Comparison of ENCODE assay signal across 23 cellular contexts in genomic region chr18:23743733-23744333, GRCh38. TPM values are rescaled to one million over a fixed set of nuclear protein-coding genes. Genes with fewer than 3 reads are reported as not detected.
DNase-seq lines count a peak whose midpoint lies in the region; ATAC-seq and TF ChIP-seq lines count a peak whose summit lies in the region.
"Had no signal": no experiment of that assay in that cellular context is flagged by ENCODE, and none has a peak within 500 bp of the region (broad histone marks: within the 10 kb centered on the region; RNA-seq: fewer than 3 reads in every experiment).

No MANE protein-coding gene starts in this region.

- CTCF ChIA-PET in HEK293 (lab: Yijun Ruan, JAX): interaction anchor here (1.2 to 1.4 kb wide), 2 partner anchors 40 to 67 kb away, joined by 3 to 5 read pairs; no protein-coding TSS in a partner anchor

- H3K4me1 ChIP-seq in BE2C (no peaks in the 10 kb centered on the region; the same call in 1 of the 2 replicates), HEK293 (ENCODE audit: control insufficient read depth, insufficient read depth, low read length) (peaks cover 33% of the 10 kb centered on the region), sigmoid colon (peaks cover 0 to 6% (median 0%) of the 10 kb centered on the region in 4 donors)
- H3K4me1 ChIP-seq: prostate gland had no signal

- intact Hi-C loops in sigmoid colon (cut with DNase I): loop anchor here (5.0 kb wide), 1 partner anchor 52 kb away; no protein-coding TSS in a partner anchor

- peak; percentile 14 for DNase-seq in BE2C
- DNase-seq in NCI-H2171 treated with DMSO at 0.1 percent for 48 hours (lab: John Stamatoyannopoulos, UW): peak; percentile 54
- DNase-seq in epithelial cell of prostate (ENCODE audit: low read depth, low spot score): peak; percentile 18
- no peak for DNase-seq in sigmoid colon
- DNase-seq: activated CD4-positive, alpha-beta memory T cell treated with anti-CD3 and anti-CD28 coated beads for 36 hours; activated gamma-delta T cell; CD4-positive, alpha-beta memory T cell; dermis blood vessel endothelial cell; EL; foreskin fibroblast; immature natural killer cell; left ventricle myocardium superior; NCI-H1694; NCI-H526 treated with DMSO at 0.1 percent for 48 hours; small intestine; stimulated activated CD4-positive, alpha-beta T cell treated with anti-CD3 and anti-CD28 coated beads, Interleukin-2, amount 100 ng/mL, for 48 hours; stimulated activated naive CD4-positive, alpha-beta T cell treated with Interleukin-2 at 50 U/mL for 16 hours; T-helper 17 cell had no signal

- H3K4me3 ChIP-seq in BE2C (ENCODE audit: low read depth, low read length): no peak overlapping the region
- H3K4me3 ChIP-seq in HEK293 (ENCODE audit: low read depth, low read length): no peak overlapping the region
- H3K4me3 ChIP-seq in sigmoid colon: no peak overlapping the region
- H3K4me3 ChIP-seq: prostate gland had no signal

- 58 to 60% methylated on average over 4 of the region's 4 CpGs for WGBS in sigmoid colon, 2 donors

- no peak for TF ChIP-seq POLR2A in sigmoid colon (IDR thresholded peaks at IDR 0.05)

- peak overlapping the region; percentile 2; the same call in 1 of the 2 replicates for H3K27ac ChIP-seq in HEK293 (ENCODE audit: extremely low read depth, low read depth, low read length)
- H3K27ac ChIP-seq in epithelial cell of prostate: no peak overlapping the region
- H3K27ac ChIP-seq in sigmoid colon: no peak overlapping the region
- H3K27ac ChIP-seq: prostate gland had no signal

- H3K9me3 ChIP-seq in BE2C: no peaks in the 10 kb centered on the region
- no peaks in the 10 kb centered on the region for H3K9me3 ChIP-seq in HEK293 (ENCODE audit: control insufficient read depth, insufficient read depth, low read depth, low read length)
- H3K9me3 ChIP-seq in sigmoid colon: no peaks in the 10 kb centered on the region
- H3K9me3 ChIP-seq: prostate gland had no signal

- H3K27me3 ChIP-seq in BE2C: no peaks in the 10 kb centered on the region
- no peaks in the 10 kb centered on the region for H3K27me3 ChIP-seq in sigmoid colon

- TF ChIP-seq CTCF in BE2C (IDR thresholded peaks at IDR 0.05; ENCODE audit: low read depth, low read length) (no peak), HEK293 (tag by site-specific recombination; IDR thresholded peaks at IDR 0.05) (no peak), sigmoid colon (IDR thresholded peaks at IDR 0.05) (no peak)

- POLR2A ChIA-PET in HEK293 (lab: Yijun Ruan, JAX): interaction anchor here (0.9 to 1.6 kb wide), 3 partner anchors 24 to 395 kb away, joined by 3 read pairs; partner anchors contain the start of gene CABYR

- ATAC-seq in GM21526 (IDR thresholded peaks at IDR 0.05; ENCODE audit: low FRiP score, unreplicated experiment): no peak
- no peak for ATAC-seq in GM21723 (IDR thresholded peaks at IDR 0.05; ENCODE audit: unreplicated experiment)
- ATAC-seq: left ventricle myocardium superior, T-helper 17 cell, WTC11 had no signal

- no peak for TF ChIP-seq EP300 in sigmoid colon (IDR thresholded peaks at IDR 0.05)

- H3K36me3 ChIP-seq in BE2C (no peaks in the 10 kb centered on the region), HEK293 (ENCODE audit: control insufficient read depth in 2 of 2, insufficient read depth in 1 of 2, low read length in 2 of 2) (peaks cover 0 to 3% of the 10 kb centered on the region in 2 experiments; a peak in 1 of 3 replicates), sigmoid colon (no peaks in the 10 kb centered on the region)
- H3K36me3 ChIP-seq: prostate gland had no signal

TF ChIP-seq in HEK293, 187 proteins besides CTCF, POLR2A, EP300 and RAD21:
- TF ChIP-seq MZF1 (tag by site-specific recombination; IDR thresholded peaks at IDR 0.05; ENCODE audit: borderline replicate concordance) (peak; percentile 70; the same call in 1 of the 2 replicates), SETDB1 (IDR thresholded peaks at IDR 0.05; ENCODE audit: insufficient read length, low read length) (no peak), OSR2 (tag by site-specific recombination; IDR thresholded peaks at IDR 0.05) (peak; percentile 51; the same call in 1 of the 2 replicates), OVOL3 (tag by site-specific recombination; IDR thresholded peaks at IDR 0.05) (0 out of 2 replicates have a peak, but pooled peaks have one; percentile 3), SCRT2 (tag by site-specific recombination; IDR thresholded peaks at IDR 0.05) (peak; percentile 91), SCRT1 (tag by site-specific recombination; IDR thresholded peaks at IDR 0.05; ENCODE audit: borderline replicate concordance) (no peak), TCF7L2 (IDR thresholded peaks at IDR 0.05; ENCODE audit: borderline replicate concordance, low read depth, low read length) (peak; percentile 72; the same call in 1 of the 2 replicates), PRDM6 (tag by site-specific recombination; IDR thresholded peaks at IDR 0.05) (0 out of 2 replicates have a peak, but pooled peaks have one; percentile 6), ZIC2 (tag by site-specific recombination; IDR thresholded peaks at IDR 0.05) (peak; percentile 72), TRIM28 (IDR thresholded peaks at IDR 0.05; ENCODE audit: borderline replicate concordance, low read length) (peak; percentile 67; the same call in 1 of the 2 replicates), SP7 (tag by site-specific recombination; IDR thresholded peaks at IDR 0.05) (peak; percentile 68)
- TF ChIP-seq, protein P1, sequence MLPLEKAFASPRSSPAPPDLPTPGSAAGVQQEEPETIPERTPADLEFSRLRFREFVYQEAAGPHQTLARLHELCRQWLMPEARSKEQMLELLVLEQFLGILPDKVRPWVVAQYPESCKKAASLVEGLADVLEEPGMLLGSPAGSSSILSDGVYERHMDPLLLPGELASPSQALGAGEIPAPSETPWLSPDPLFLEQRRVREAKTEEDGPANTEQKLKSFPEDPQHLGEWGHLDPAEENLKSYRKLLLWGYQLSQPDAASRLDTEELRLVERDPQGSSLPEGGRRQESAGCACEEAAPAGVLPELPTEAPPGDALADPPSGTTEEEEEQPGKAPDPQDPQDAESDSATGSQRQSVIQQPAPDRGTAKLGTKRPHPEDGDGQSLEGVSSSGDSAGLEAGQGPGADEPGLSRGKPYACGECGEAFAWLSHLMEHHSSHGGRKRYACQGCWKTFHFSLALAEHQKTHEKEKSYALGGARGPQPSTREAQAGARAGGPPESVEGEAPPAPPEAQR (tag by site-specific recombination; IDR thresholded peaks at IDR 0.05): no peak
- TF ChIP-seq, protein P2, sequence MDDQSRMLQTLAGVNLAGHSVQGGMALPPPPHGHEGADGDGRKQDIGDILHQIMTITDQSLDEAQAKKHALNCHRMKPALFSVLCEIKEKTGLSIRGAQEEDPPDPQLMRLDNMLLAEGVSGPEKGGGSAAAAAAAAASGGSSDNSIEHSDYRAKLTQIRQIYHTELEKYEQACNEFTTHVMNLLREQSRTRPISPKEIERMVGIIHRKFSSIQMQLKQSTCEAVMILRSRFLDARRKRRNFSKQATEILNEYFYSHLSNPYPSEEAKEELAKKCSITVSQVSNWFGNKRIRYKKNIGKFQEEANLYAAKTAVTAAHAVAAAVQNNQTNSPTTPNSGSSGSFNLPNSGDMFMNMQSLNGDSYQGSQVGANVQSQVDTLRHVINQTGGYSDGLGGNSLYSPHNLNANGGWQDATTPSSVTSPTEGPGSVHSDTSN (CRISPR knock-in tag; IDR thresholded peaks at IDR 0.05): no peak

RNA-seq across cellular contexts. Expression of gene LAMA3, which starts 54.6 kb away (rescaled TPM):
- 1.8 TPM for polyA plus RNA-seq in BE2C (2012; ENCODE audit: insufficient read depth, insufficient read length, low read depth)
- 10 to 100 TPM in 3 of 4 donors, 1 to 10 TPM in 1; 8.4 to 18.6 (median 12.2) TPM for total RNA-seq in sigmoid colon
- polyA plus RNA-seq in sigmoid colon: 10 to 100 TPM in 2 of 3 donors, 1 to 10 TPM in 1; 6.0 to 19.9 (median 15.0) TPM
- total RNA-seq: CD4-positive, alpha-beta memory T cell had no signal
- polyA plus RNA-seq: CD4-positive, alpha-beta memory T cell; immature natural killer cell had no signal
